ENCODE assay signal across 1 cellular context in the genomic region with DNA sequence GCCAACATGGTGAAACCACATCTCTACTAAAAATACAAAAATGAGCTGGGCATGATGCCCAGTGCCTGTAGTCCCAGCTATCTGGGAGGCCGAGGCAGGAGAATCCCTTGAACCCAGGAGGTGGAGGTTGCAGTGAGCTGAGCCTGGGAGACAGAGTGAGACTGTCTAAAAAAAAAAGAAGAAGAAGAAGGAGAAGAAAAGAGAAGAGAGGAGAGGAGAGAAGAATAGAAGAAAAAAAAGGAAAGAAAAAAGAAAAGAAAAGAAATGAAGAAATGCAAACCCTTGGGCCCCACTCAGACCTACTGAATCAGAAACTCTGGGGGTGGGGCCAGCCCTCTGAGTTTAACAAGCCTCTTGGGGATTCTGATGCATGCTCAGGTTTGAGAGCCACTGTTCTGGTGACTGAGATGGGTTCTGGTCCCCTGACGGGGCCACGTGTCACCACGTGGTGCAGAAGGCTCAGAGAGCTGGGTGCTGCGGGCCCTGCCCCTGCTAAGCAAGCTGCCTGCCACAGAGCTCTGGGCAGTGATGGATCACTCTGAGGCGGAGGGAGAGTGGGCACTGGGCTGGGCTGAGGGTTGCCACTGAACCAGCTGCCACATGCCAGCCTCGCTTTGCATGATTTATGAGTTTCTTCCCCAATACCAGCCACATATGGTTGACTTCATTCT.
TF ChIP-seq lines count a peak whose summit lies in the region.

No MANE protein-coding gene starts in this region.

TF ChIP-seq in WTC11, 78 proteins besides CTCF, POLR2A, EP300 and RAD21 (continued from another document):
- TF ChIP-seq, protein P1, sequence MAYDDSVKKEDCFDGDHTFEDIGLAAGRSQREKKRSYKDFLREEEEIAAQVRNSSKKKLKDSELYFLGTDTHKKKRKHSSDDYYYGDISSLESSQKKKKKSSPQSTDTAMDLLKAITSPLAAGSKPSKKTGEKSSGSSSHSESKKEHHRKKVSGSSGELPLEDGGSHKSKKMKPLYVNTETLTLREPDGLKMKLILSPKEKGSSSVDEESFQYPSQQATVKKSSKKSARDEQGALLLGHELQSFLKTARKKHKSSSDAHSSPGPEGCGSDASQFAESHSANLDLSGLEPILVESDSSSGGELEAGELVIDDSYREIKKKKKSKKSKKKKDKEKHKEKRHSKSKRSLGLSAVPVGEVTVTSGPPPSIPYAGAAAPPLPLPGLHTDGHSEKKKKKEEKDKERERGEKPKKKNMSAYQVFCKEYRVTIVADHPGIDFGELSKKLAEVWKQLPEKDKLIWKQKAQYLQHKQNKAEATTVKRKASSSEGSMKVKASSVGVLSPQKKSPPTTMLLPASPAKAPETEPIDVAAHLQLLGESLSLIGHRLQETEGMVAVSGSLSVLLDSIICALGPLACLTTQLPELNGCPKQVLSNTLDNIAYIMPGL (CRISPR knock-in tag; IDR thresholded peaks at IDR 0.05): no peak
- no peak for TF ChIP-seq MXD4 (CRISPR knock-in tag; IDR thresholded peaks at IDR 0.05; ENCODE audit: borderline replicate concordance)
- TF ChIP-seq JUN (CRISPR knock-in tag; IDR thresholded peaks at IDR 0.05): no peak
- TF ChIP-seq, protein P2, sequence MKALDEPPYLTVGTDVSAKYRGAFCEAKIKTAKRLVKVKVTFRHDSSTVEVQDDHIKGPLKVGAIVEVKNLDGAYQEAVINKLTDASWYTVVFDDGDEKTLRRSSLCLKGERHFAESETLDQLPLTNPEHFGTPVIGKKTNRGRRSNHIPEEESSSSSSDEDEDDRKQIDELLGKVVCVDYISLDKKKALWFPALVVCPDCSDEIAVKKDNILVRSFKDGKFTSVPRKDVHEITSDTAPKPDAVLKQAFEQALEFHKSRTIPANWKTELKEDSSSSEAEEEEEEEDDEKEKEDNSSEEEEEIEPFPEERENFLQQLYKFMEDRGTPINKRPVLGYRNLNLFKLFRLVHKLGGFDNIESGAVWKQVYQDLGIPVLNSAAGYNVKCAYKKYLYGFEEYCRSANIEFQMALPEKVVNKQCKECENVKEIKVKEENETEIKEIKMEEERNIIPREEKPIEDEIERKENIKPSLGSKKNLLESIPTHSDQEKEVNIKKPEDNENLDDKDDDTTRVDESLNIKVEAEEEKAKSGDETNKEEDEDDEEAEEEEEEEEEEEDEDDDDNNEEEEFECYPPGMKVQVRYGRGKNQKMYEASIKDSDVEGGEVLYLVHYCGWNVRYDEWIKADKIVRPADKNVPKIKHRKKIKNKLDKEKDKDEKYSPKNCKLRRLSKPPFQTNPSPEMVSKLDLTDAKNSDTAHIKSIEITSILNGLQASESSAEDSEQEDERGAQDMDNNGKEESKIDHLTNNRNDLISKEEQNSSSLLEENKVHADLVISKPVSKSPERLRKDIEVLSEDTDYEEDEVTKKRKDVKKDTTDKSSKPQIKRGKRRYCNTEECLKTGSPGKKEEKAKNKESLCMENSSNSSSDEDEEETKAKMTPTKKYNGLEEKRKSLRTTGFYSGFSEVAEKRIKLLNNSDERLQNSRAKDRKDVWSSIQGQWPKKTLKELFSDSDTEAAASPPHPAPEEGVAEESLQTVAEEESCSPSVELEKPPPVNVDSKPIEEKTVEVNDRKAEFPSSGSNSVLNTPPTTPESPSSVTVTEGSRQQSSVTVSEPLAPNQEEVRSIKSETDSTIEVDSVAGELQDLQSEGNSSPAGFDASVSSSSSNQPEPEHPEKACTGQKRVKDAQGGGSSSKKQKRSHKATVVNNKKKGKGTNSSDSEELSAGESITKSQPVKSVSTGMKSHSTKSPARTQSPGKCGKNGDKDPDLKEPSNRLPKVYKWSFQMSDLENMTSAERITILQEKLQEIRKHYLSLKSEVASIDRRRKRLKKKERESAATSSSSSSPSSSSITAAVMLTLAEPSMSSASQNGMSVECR (CRISPR knock-in tag; IDR thresholded peaks at IDR 0.05; ENCODE audit: borderline replicate concordance): no peak
- no peak for TF ChIP-seq JAZF1 (CRISPR knock-in tag; IDR thresholded peaks at IDR 0.05)
- TF ChIP-seq, protein P3, sequence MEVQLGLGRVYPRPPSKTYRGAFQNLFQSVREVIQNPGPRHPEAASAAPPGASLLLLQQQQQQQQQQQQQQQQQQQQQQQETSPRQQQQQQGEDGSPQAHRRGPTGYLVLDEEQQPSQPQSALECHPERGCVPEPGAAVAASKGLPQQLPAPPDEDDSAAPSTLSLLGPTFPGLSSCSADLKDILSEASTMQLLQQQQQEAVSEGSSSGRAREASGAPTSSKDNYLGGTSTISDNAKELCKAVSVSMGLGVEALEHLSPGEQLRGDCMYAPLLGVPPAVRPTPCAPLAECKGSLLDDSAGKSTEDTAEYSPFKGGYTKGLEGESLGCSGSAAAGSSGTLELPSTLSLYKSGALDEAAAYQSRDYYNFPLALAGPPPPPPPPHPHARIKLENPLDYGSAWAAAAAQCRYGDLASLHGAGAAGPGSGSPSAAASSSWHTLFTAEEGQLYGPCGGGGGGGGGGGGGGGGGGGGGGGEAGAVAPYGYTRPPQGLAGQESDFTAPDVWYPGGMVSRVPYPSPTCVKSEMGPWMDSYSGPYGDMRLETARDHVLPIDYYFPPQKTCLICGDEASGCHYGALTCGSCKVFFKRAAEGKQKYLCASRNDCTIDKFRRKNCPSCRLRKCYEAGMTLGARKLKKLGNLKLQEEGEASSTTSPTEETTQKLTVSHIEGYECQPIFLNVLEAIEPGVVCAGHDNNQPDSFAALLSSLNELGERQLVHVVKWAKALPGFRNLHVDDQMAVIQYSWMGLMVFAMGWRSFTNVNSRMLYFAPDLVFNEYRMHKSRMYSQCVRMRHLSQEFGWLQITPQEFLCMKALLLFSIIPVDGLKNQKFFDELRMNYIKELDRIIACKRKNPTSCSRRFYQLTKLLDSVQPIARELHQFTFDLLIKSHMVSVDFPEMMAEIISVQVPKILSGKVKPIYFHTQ (CRISPR knock-in tag; IDR thresholded peaks at IDR 0.05): no peak
- no peak for TF ChIP-seq TP53 (CRISPR knock-in tag; IDR thresholded peaks at IDR 0.05)
- no peak for TF ChIP-seq ZNF232 (CRISPR knock-in tag; IDR thresholded peaks at IDR 0.05)
- TF ChIP-seq, protein P4, sequence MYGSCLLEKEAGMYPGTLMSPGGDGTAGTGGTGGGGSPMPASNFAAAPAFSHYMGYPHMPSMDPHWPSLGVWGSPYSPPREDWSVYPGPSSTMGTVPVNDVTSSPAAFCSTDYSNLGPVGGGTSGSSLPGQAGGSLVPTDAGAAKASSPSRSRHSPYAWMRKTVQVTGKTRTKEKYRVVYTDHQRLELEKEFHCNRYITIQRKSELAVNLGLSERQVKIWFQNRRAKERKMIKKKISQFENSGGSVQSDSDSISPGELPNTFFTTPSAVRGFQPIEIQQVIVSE (CRISPR knock-in tag; IDR thresholded peaks at IDR 0.05; ENCODE audit: borderline replicate concordance): no peak
- no peak for TF ChIP-seq IRF2 (CRISPR knock-in tag; IDR thresholded peaks at IDR 0.05; ENCODE audit: borderline replicate concordance, low read depth)
- TF ChIP-seq HMGA2 (CRISPR knock-in tag; IDR thresholded peaks at IDR 0.05): no peak
- TF ChIP-seq CREM (CRISPR knock-in tag; IDR thresholded peaks at IDR 0.05): no peak
- TF ChIP-seq RORB (CRISPR knock-in tag; IDR thresholded peaks at IDR 0.05): no peak
- no peak for TF ChIP-seq ZNF416 (CRISPR knock-in tag; IDR thresholded peaks at IDR 0.05)
TF ChIP-seq in WTC11: peak in this region for 0.
